In the genomic region with DNA sequence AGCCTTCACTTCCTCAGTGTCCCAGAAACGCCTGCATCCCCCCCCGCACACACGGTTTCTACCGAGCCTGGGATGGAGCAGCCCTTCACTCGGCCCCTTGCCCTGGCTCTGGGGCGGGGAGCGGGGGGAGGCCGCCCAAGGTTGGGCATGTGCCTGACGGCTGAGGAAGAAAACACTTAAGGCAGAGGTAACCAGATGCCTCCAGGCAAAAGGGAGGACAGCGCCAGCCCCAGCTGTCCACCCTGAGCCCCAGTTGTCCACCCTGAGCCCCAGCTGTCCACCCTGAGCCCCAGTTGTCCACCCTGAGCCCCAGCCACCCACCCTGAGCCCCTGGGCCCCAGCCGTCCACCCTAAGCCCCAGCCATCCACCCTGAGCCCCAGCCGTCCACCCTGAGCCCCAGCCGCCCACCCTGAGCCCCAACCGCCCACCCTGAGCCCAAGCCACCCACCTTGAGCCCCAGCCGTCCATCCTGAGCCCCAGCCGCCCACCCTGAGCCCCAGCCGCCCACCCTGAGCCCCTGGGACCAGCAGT, we compare ENCODE assay signal across 1 cellular context.
TF ChIP-seq lines count a peak whose summit lies in the region.

No MANE protein-coding gene starts in this region.

TF ChIP-seq in H1, 55 proteins besides CTCF, POLR2A, EP300 and RAD21:
- TF ChIP-seq TEAD4 (IDR thresholded peaks at IDR 0.05; ENCODE audit: low read depth, low read length) (no peak), SIRT6 (IDR thresholded peaks at IDR 0.05; ENCODE audit: low read length) (no peak), JUND (IDR thresholded peaks at IDR 0.05; ENCODE audit: low read length) (no peak), SIN3A (conservative IDR thresholded peaks at IDR 0.05 in 1 of 2, IDR thresholded peaks at IDR 0.05 in 1 of 2; ENCODE audit: low read depth in 1 of 2, low read length in 2 of 2) (no peak), RBBP5 (IDR thresholded peaks at IDR 0.05; ENCODE audit: borderline replicate concordance, low read depth, low read length) (no peak), PHF8 (conservative IDR thresholded peaks at IDR 0.05; ENCODE audit: low read depth, low read length) (no peak), FOSL1 (IDR thresholded peaks at IDR 0.05; ENCODE audit: insufficient read depth, low read depth, low read length) (no peak), BACH1 (IDR thresholded peaks at IDR 0.05; ENCODE audit: low read length) (no peak), CTBP2 (IDR thresholded peaks at IDR 0.05; ENCODE audit: borderline replicate concordance, insufficient read depth, insufficient read length, low read length) (no peak), YY1 (IDR thresholded peaks at IDR 0.05; ENCODE audit: low read depth, low read length) (no peak), SP2 (IDR thresholded peaks at IDR 0.05; ENCODE audit: low read length) (no peak), SIX5 (IDR thresholded peaks at IDR 0.05; ENCODE audit: low read depth, low read length) (no peak), CHD1 (IDR thresholded peaks at IDR 0.05; ENCODE audit: low read depth, low read length) (no peak), POLR2AphosphoS5 (IDR thresholded peaks at IDR 0.05; ENCODE audit: low read depth, low read length) (no peak), RXRA (IDR thresholded peaks at IDR 0.05; ENCODE audit: insufficient read depth, low read depth, low read length) (no peak), KDM4A (IDR thresholded peaks at IDR 0.05; ENCODE audit: low read depth, low read length, severe bottlenecking) (no peak), MAFK (IDR thresholded peaks at IDR 0.05; ENCODE audit: low read depth, low read length) (no peak), E2F6 (IDR thresholded peaks at IDR 0.05) (no peak), TBP (IDR thresholded peaks at IDR 0.05; ENCODE audit: low read depth, low read length) (no peak)
- TF ChIP-seq, protein P1, sequence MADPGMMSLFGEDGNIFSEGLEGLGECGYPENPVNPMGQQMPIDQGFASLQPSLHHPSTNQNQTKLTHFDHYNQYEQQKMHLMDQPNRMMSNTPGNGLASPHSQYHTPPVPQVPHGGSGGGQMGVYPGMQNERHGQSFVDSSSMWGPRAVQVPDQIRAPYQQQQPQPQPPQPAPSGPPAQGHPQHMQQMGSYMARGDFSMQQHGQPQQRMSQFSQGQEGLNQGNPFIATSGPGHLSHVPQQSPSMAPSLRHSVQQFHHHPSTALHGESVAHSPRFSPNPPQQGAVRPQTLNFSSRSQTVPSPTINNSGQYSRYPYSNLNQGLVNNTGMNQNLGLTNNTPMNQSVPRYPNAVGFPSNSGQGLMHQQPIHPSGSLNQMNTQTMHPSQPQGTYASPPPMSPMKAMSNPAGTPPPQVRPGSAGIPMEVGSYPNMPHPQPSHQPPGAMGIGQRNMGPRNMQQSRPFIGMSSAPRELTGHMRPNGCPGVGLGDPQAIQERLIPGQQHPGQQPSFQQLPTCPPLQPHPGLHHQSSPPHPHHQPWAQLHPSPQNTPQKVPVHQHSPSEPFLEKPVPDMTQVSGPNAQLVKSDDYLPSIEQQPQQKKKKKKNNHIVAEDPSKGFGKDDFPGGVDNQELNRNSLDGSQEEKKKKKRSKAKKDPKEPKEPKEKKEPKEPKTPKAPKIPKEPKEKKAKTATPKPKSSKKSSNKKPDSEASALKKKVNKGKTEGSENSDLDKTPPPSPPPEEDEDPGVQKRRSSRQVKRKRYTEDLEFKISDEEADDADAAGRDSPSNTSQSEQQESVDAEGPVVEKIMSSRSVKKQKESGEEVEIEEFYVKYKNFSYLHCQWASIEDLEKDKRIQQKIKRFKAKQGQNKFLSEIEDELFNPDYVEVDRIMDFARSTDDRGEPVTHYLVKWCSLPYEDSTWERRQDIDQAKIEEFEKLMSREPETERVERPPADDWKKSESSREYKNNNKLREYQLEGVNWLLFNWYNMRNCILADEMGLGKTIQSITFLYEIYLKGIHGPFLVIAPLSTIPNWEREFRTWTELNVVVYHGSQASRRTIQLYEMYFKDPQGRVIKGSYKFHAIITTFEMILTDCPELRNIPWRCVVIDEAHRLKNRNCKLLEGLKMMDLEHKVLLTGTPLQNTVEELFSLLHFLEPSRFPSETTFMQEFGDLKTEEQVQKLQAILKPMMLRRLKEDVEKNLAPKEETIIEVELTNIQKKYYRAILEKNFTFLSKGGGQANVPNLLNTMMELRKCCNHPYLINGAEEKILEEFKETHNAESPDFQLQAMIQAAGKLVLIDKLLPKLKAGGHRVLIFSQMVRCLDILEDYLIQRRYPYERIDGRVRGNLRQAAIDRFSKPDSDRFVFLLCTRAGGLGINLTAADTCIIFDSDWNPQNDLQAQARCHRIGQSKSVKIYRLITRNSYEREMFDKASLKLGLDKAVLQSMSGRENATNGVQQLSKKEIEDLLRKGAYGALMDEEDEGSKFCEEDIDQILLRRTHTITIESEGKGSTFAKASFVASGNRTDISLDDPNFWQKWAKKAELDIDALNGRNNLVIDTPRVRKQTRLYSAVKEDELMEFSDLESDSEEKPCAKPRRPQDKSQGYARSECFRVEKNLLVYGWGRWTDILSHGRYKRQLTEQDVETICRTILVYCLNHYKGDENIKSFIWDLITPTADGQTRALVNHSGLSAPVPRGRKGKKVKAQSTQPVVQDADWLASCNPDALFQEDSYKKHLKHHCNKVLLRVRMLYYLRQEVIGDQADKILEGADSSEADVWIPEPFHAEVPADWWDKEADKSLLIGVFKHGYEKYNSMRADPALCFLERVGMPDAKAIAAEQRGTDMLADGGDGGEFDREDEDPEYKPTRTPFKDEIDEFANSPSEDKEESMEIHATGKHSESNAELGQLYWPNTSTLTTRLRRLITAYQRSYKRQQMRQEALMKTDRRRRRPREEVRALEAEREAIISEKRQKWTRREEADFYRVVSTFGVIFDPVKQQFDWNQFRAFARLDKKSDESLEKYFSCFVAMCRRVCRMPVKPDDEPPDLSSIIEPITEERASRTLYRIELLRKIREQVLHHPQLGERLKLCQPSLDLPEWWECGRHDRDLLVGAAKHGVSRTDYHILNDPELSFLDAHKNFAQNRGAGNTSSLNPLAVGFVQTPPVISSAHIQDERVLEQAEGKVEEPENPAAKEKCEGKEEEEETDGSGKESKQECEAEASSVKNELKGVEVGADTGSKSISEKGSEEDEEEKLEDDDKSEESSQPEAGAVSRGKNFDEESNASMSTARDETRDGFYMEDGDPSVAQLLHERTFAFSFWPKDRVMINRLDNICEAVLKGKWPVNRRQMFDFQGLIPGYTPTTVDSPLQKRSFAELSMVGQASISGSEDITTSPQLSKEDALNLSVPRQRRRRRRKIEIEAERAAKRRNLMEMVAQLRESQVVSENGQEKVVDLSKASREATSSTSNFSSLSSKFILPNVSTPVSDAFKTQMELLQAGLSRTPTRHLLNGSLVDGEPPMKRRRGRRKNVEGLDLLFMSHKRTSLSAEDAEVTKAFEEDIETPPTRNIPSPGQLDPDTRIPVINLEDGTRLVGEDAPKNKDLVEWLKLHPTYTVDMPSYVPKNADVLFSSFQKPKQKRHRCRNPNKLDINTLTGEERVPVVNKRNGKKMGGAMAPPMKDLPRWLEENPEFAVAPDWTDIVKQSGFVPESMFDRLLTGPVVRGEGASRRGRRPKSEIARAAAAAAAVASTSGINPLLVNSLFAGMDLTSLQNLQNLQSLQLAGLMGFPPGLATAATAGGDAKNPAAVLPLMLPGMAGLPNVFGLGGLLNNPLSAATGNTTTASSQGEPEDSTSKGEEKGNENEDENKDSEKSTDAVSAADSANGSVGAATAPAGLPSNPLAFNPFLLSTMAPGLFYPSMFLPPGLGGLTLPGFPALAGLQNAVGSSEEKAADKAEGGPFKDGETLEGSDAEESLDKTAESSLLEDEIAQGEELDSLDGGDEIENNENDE (IDR thresholded peaks at IDR 0.05; ENCODE audit: insufficient replicate concordance, low read length): no peak
